In genomic region chr2:130728549-130729310, GRCh38 we compare ENCODE assay signal across 1 cellular context.
TF ChIP-seq lines count a peak whose summit lies in the region.

Gene GPR148, plus strand, starts transcription at chr2:130729070. Its CDS starts 82 bp downstream, at chr2:130729152.

TF ChIP-seq in HEK293, 187 proteins besides CTCF, POLR2A, EP300 and RAD21 (continued from another document):
- TF ChIP-seq ZBTB10 (tag by site-specific recombination; IDR thresholded peaks at IDR 0.05) (no peak), ZNF175 (tag by site-specific recombination; IDR thresholded peaks at IDR 0.05) (no peak), ZNF10 (tag by site-specific recombination; IDR thresholded peaks at IDR 0.05) (no peak), ZEB2 (tag by site-specific recombination; IDR thresholded peaks at IDR 0.05) (no peak), ZBTB7A (tag by site-specific recombination; IDR thresholded peaks at IDR 0.05; ENCODE audit: low read depth) (no peak)
